In genomic region chr16:88995194-88995593, GRCh38 we compare ENCODE assay signal across 1 cellular context.
TF ChIP-seq lines count a peak whose summit lies in the region.

No MANE protein-coding gene starts in this region.

TF ChIP-seq in HepG2, 621 proteins besides CTCF, POLR2A, EP300 and RAD21 (continued from another document):
- TF ChIP-seq ZNF687 (CRISPR knock-in tag; IDR thresholded peaks at IDR 0.05), result peak; percentile 22; the same call in 1 of the 2 replicates
TF ChIP-seq in HepG2: peak in this region for 1.
